ENCODE assay signal across 21 cellular contexts in genomic region chr14:99435327-99435726, GRCh38. TPM values are rescaled to one million over a fixed set of nuclear protein-coding genes. Genes with fewer than 3 reads are reported as not detected.
DNase-seq lines count a peak whose midpoint lies in the region; ATAC-seq, FAIRE-seq and TF ChIP-seq lines count a peak whose summit lies in the region.
"Had no signal": no experiment of that assay in that cellular context is flagged by ENCODE, and none has a peak within 500 bp of the region (broad histone marks: within the 10 kb centered on the region; RNA-seq: fewer than 3 reads in every experiment).

No MANE protein-coding gene starts in this region.

- H4K20me1 ChIP-seq in HepG2 (ENCODE audit: insufficient read depth, low read length), result no peaks in the 10 kb centered on the region

- no TSS peak for BruUV-seq in HepG2 (replicated peaks; lab: Mats Ljungman, UMichigan)

- H3K9ac ChIP-seq in liver (ENCODE audit: low read depth in 1 of 2, low read length in 2 of 2) (no peak overlapping the region), HepG2 (ENCODE audit: insufficient read depth, low read depth, low read length) (no peak overlapping the region)
- H3K9ac ChIP-seq: BLaER1 had no signal

- TF ChIP-seq POLR2A in HepG2 (IDR thresholded peaks at IDR 0.05; ENCODE audit: insufficient read depth in 1 of 2, low read depth in 2 of 2, low read length in 2 of 2), result no peak
- TF ChIP-seq POLR2A in stomach (IDR thresholded peaks at IDR 0.05), result no peak

- H3K4me3 ChIP-seq in liver (ENCODE audit: low read depth in 1 of 3, low read length in 3 of 3) (no peak overlapping the region), HepG2 (replicated peaks in 1 of 3; ENCODE audit: insufficient read depth in 1 of 3, low read depth in 2 of 3, low read length in 3 of 3) (no peak overlapping the region), fibroblast of villous mesenchyme (ENCODE audit: low read depth, low read length) (no peak overlapping the region), lower lobe of right lung (no peak overlapping the region), mucosa of descending colon (no peak overlapping the region), stomach (no peak overlapping the region)
- H3K4me3 ChIP-seq: BLaER1, SK-N-MC had no signal

- ATAC-seq in HepG2, result no peak
- peak; percentile 67 to 77 for ATAC-seq in lower lobe of right lung
- no peak for ATAC-seq in mucosa of descending colon

- TF ChIP-seq RAD21 in liver (IDR thresholded peaks at IDR 0.05) (no peak), HepG2 (CRISPR knock-in tag; IDR thresholded peaks at IDR 0.05) (no peak)

- 28% methylated on average over 4 of the region's 4 CpGs for WGBS in liver
- 64% methylated on average over 4 of the region's 4 CpGs for WGBS in HepG2 (ENCODE audit: low lambda C conversion rate)
- 40 to 63% (median 58%) methylated on average over 4 of the region's 4 CpGs for WGBS in stomach, 5 donors

- H3K4me2 ChIP-seq in HepG2 (ENCODE audit: low read depth, low read length), result no peak overlapping the region
- H3K4me2 ChIP-seq: BLaER1 had no signal

- POLR2A ChIA-PET in HepG2 (lab: Yijun Ruan, JAX), result no interaction called here

- TF ChIP-seq CTCF in liver (IDR thresholded peaks at IDR 0.05; ENCODE audit: low read depth, low read length, missing input control) (no peak), HepG2 (CRISPR knock-in tag; IDR thresholded peaks at IDR 0.05) (no peak), fibroblast of villous mesenchyme (IDR thresholded peaks at IDR 0.05; ENCODE audit: insufficient read depth, low read depth, low read length) (no peak), lower lobe of right lung (IDR thresholded peaks at IDR 0.05) (no peak), mucosa of descending colon (IDR thresholded peaks at IDR 0.05) (no peak), stomach (IDR thresholded peaks at IDR 0.05) (no peak)

- intact Hi-C loops in HepG2 (cut with micrococcal nuclease; ENCODE audit: unreplicated experiment) (no loop called here), lower lobe of right lung (cut with DNase I) (no loop called here), mucosa of descending colon (cut with DNase I, micrococcal nuclease) (no loop called here), stomach (cut with DNase I; ENCODE audit: low total_unique reads) (no loop called here)

- H2AFZ ChIP-seq in HepG2 (ENCODE audit: low read length), result no peak overlapping the region

- H3K27ac ChIP-seq in liver (ENCODE audit: low read depth in 1 of 2, low read length in 2 of 2) (no peak overlapping the region), HepG2 (ENCODE audit: extremely low read length, insufficient read depth, low read length) (no peak overlapping the region), lower lobe of right lung (peak overlapping the region; percentile 80), stomach (no peak overlapping the region)
- H3K27ac ChIP-seq: BLaER1, SK-N-MC had no signal

- H3K79me2 ChIP-seq in HepG2 (ENCODE audit: insufficient read depth, low read length), result no peaks in the 10 kb centered on the region

- TF ChIP-seq EP300 in HepG2 (IDR thresholded peaks at IDR 0.05; ENCODE audit: low read depth in 2 of 2, low read length in 2 of 2), result no peak
- no peak for TF ChIP-seq EP300 in HepG2 (CRISPR knock-in tag; IDR thresholded peaks at IDR 0.05; ENCODE audit: borderline replicate concordance)
- no peak for TF ChIP-seq EP300 in stomach (IDR thresholded peaks at IDR 0.05)

- H3K36me3 ChIP-seq in liver (ENCODE audit: control insufficient read depth in 4 of 4, insufficient read depth in 3 of 4, low read depth in 1 of 4, low read length in 3 of 4), result peaks cover 1 to 12% (median 8%) of the 10 kb centered on the region in 4 donors
- H3K36me3 ChIP-seq in HepG2 (replicated peaks in 1 of 2; ENCODE audit: control insufficient read depth in 1 of 2, insufficient read depth in 2 of 2, low read length in 2 of 2), result peaks cover 9 to 34% of the 10 kb centered on the region in 2 experiments
- peaks cover 24% of the 10 kb centered on the region for H3K36me3 ChIP-seq in lower lobe of right lung
- H3K36me3 ChIP-seq in mucosa of descending colon (ENCODE audit: low read depth), result no peaks in the 10 kb centered on the region
- H3K36me3 ChIP-seq in stomach, result peaks cover 0 to 63% (median 56%) of the 10 kb centered on the region in 4 donors

- CTCF ChIA-PET in HepG2 (lab: Yijun Ruan, JAX; ENCODE audit: low intra/inter-chr PET ratio, low total read pairs), result no interaction called here

- in situ Hi-C loops in HepG2 (cut with HindIII; ENCODE audit: extremely low pct_ligation_motif_present, low pct_unique_long_range_greater_than_20kb), result no loop called here

- H3K27me3 ChIP-seq in liver (ENCODE audit: control insufficient read depth in 4 of 4, insufficient read depth in 4 of 4, low read length in 3 of 4) (no peaks in the 10 kb centered on the region), HepG2 (ENCODE audit: control insufficient read depth in 1 of 2, insufficient read depth in 2 of 2, low read length in 2 of 2) (no peaks in the 10 kb centered on the region), lower lobe of right lung (ENCODE audit: low read depth) (no peaks in the 10 kb centered on the region), stomach (no peaks in the 10 kb centered on the region)
- H3K27me3 ChIP-seq: BLaER1 had no signal

- DNase-seq in HepG2 (ENCODE audit: low spot score) (no peak), fibroblast of villous mesenchyme (ENCODE audit: low read depth) (peak; percentile 10), lower lobe of right lung (no peak), GOT3 (lab: John Stamatoyannopoulos, UW) (no peak), mucosa of descending colon (no peak), stomach (no peak)
- DNase-seq in activated effector memory CD4-positive, alpha-beta T cell treated with Interleukin-2 at 50 U/mL for 16 hours, result no peak
- DNase-seq: GDM1, H9, Karpas-422, NCI-H1417 treated with DMSO at 0.1 percent for 48 hours, NCI-H2171 treated with DMSO at 0.1 percent for 48 hours, NCI-H446 treated with DMSO at 0.1 percent for 48 hours, NCI-H774, OCI-M1, Right ventricle myocardium superior had no signal

- H3K4me1 ChIP-seq in liver (ENCODE audit: control insufficient read depth in 4 of 4, insufficient read depth in 4 of 4, low read length in 3 of 4) (peaks cover 0 to 21% (median 7%) of the 10 kb centered on the region in 4 donors), HepG2 (ENCODE audit: insufficient read depth, low read length) (no peaks in the 10 kb centered on the region), lower lobe of right lung (peaks cover 19% of the 10 kb centered on the region), mucosa of descending colon (ENCODE audit: low read depth) (peaks cover 7% of the 10 kb centered on the region), stomach (peaks cover 0 to 43% (median 15%) of the 10 kb centered on the region in 4 donors)

- H3K9me3 ChIP-seq in liver (ENCODE audit: control insufficient read depth in 4 of 4, low read length in 3 of 4) (no peaks in the 10 kb centered on the region), HepG2 (ENCODE audit: low read length) (no peaks in the 10 kb centered on the region), lower lobe of right lung (no peaks in the 10 kb centered on the region), mucosa of descending colon (no peaks in the 10 kb centered on the region), stomach (no peaks in the 10 kb centered on the region)
- H3K9me3 ChIP-seq: BLaER1 had no signal

- FAIRE-seq in HepG2 (lab: Jason Lieb, UNC), result no peak
- FAIRE-seq: D721Med, HTR-8/SVneo had no signal

RNA-seq across cellular contexts. Expression of gene SETD3, which starts 45.3 kb away (rescaled TPM):
- total RNA-seq in liver (10 to 100 TPM; 18.7 to 39.7 TPM), HepG2 (2016; rRNA removed; fragmentation: Illumina TruSeq; extraction: Trizol) (67.1 and 71.2 TPM in 2 replicates), fibroblast of villous mesenchyme (44.1 and 57.0 TPM in 2 replicates), lower lobe of right lung (78.7 TPM), mucosa of descending colon (100 to 1,000 TPM in 1 of 3 donors, 10 to 100 TPM in 2; 61.6 to 119 (median 61.6) TPM), stomach (100 to 1,000 TPM in 1 of 5 donors, 10 to 100 TPM in 4; 30.4 to 119 (median 51.4) TPM)
- polyA plus RNA-seq in liver (10 to 100 TPM; 19.1 to 19.7 TPM), HepG2 (2011; rRNA removed) (26.6 and 30.3 TPM in 2 replicates), stomach (10 to 100 TPM; 24.1 to 51.6 (median 29.9) TPM)
- total RNA-seq in HepG2 (2016; cell fraction: cytosol; rRNA removed; fragmentation: Illumina TruSeq; extraction: Trizol; ENCODE audit: low read depth), result 486 and 562 TPM in 2 replicates
- 65.7 and 69.4 TPM in 2 replicates for total RNA-seq in HepG2 (2016; cell fraction: insoluble cytoplasmic fraction; rRNA removed; fragmentation: Illumina TruSeq; extraction: Trizol)
- total RNA-seq in HepG2 (2016; cell fraction: membrane; rRNA removed; fragmentation: Illumina TruSeq; extraction: Trizol), result 174 and 189 TPM in 2 replicates
- 32.6 and 38.0 TPM in 2 replicates for total RNA-seq in HepG2 (2016; cell fraction: nucleus; rRNA removed; fragmentation: Illumina TruSeq; extraction: Trizol)
- polyA plus RNA-seq in HepG2 (2011; cell fraction: cytosol; rRNA removed), result 17.9 and 21.3 TPM in 2 replicates
- polyA plus RNA-seq in HepG2 (2011; cell fraction: nucleus; rRNA removed), result 9.0 and 9.6 TPM in 2 replicates
- polyA plus RNA-seq in HepG2 (2012), result 30.1 and 35.9 TPM in 2 replicates
- 31.4 and 32.0 TPM in 2 replicates for polyA plus RNA-seq in HepG2 (2016; cell fraction: cytosol; fragmentation: Illumina TruSeq; extraction: Trizol; ENCODE audit: low read depth)
- 60.4 and 64.7 TPM in 2 replicates for polyA plus RNA-seq in HepG2 (2016; cell fraction: insoluble cytoplasmic fraction; fragmentation: Illumina TruSeq; extraction: Trizol; ENCODE audit: low read depth)
- polyA plus RNA-seq in HepG2 (2016; cell fraction: membrane; fragmentation: Illumina TruSeq; extraction: Trizol; ENCODE audit: low read depth), result 47.6 and 54.1 TPM in 2 replicates
- polyA plus RNA-seq in HepG2 (2016; cell fraction: nucleus; fragmentation: Illumina TruSeq; extraction: Trizol; ENCODE audit: insufficient read depth, low read depth), result 32.3 and 34.4 TPM in 2 replicates
- polyA minus RNA-seq in HepG2 (2011; rRNA and poly(A)+ RNA removed; ENCODE audit: low replicate concordance), result 45.8 and 74.7 TPM in 2 replicates
- 54.3 and 55.8 TPM in 2 replicates for polyA minus RNA-seq in HepG2 (2011; cell fraction: cytosol; rRNA and poly(A)+ RNA removed)
- polyA minus RNA-seq in HepG2 (2011; cell fraction: nucleus; rRNA and poly(A)+ RNA removed), result 34.1 and 34.2 TPM in 2 replicates

RNA-seq across cellular contexts. Expression of gene CCNK, which starts 45.9 kb away (rescaled TPM):
- total RNA-seq in liver (10 to 100 TPM; 17.7 to 33.4 TPM), HepG2 (2016; rRNA removed; fragmentation: Illumina TruSeq; extraction: Trizol) (9.7 and 16.5 TPM in 2 replicates), fibroblast of villous mesenchyme (20.9 and 38.4 TPM in 2 replicates), lower lobe of right lung (53.6 TPM), mucosa of descending colon (10 to 100 TPM; 47.4 to 68.4 (median 64.5) TPM), stomach (10 to 100 TPM in 3 of 5 donors, 1 to 10 TPM in 2; 2.3 to 48.3 (median 11.7) TPM)
- polyA plus RNA-seq in liver (1 to 10 TPM; 7.7 to 8.7 TPM), HepG2 (2011; rRNA removed) (4.9 and 14.0 TPM in 2 replicates), stomach (10 to 100 TPM in 2 of 3 donors, 1 to 10 TPM in 1; 9.5 to 16.6 (median 11.0) TPM)
- 5.1 and 6.8 TPM in 2 replicates for total RNA-seq in HepG2 (2016; cell fraction: cytosol; rRNA removed; fragmentation: Illumina TruSeq; extraction: Trizol; ENCODE audit: low read depth)
- 10.3 and 17.3 TPM in 2 replicates for total RNA-seq in HepG2 (2016; cell fraction: insoluble cytoplasmic fraction; rRNA removed; fragmentation: Illumina TruSeq; extraction: Trizol)
- total RNA-seq in HepG2 (2016; cell fraction: membrane; rRNA removed; fragmentation: Illumina TruSeq; extraction: Trizol), result 17.8 and 18.8 TPM in 2 replicates
- 27.1 and 31.3 TPM in 2 replicates for total RNA-seq in HepG2 (2016; cell fraction: nucleus; rRNA removed; fragmentation: Illumina TruSeq; extraction: Trizol)
- polyA plus RNA-seq in HepG2 (2011; cell fraction: cytosol; rRNA removed), result 4.0 and 5.4 TPM in 2 replicates
- polyA plus RNA-seq in HepG2 (2011; cell fraction: nucleus; rRNA removed), result 10.8 and 10.9 TPM in 2 replicates
- 25.5 and 37.8 TPM in 2 replicates for polyA plus RNA-seq in HepG2 (2012)
- polyA plus RNA-seq in HepG2 (2016; cell fraction: cytosol; fragmentation: Illumina TruSeq; extraction: Trizol; ENCODE audit: low read depth), result 13.3 and 14.2 TPM in 2 replicates
- 30.0 and 42.2 TPM in 2 replicates for polyA plus RNA-seq in HepG2 (2016; cell fraction: insoluble cytoplasmic fraction; fragmentation: Illumina TruSeq; extraction: Trizol; ENCODE audit: low read depth)
- 26.4 and 33.9 TPM in 2 replicates for polyA plus RNA-seq in HepG2 (2016; cell fraction: membrane; fragmentation: Illumina TruSeq; extraction: Trizol; ENCODE audit: low read depth)
- polyA plus RNA-seq in HepG2 (2016; cell fraction: nucleus; fragmentation: Illumina TruSeq; extraction: Trizol; ENCODE audit: insufficient read depth, low read depth), result 35.3 and 41.4 TPM in 2 replicates
- polyA minus RNA-seq in HepG2 (2011; rRNA and poly(A)+ RNA removed; ENCODE audit: low replicate concordance), result 10.0 and 16.9 TPM in 2 replicates
- 15.8 and 19.7 TPM in 2 replicates for polyA minus RNA-seq in HepG2 (2011; cell fraction: cytosol; rRNA and poly(A)+ RNA removed)
- polyA minus RNA-seq in HepG2 (2011; cell fraction: nucleus; rRNA and poly(A)+ RNA removed), result 40.8 and 43.4 TPM in 2 replicates

Comparison
In these comparisons a context has a peak if more than half of its experiments do, and no peak if none do; other contexts are left out.
1. ATAC-seq: peak in lower lobe of right lung (2 of 2); none in HepG2 (single experiment) and mucosa of descending colon (single experiment).